ENCODE assay signal across 8 cellular contexts in genomic region chr19:5547881-5548280, GRCh38. TPM values are rescaled to one million over a fixed set of nuclear protein-coding genes. Genes with fewer than 3 reads are reported as not detected.
DNase-seq lines count a peak whose midpoint lies in the region; ATAC-seq and TF ChIP-seq lines count a peak whose summit lies in the region.

No MANE protein-coding gene starts in this region.

- H3K14ac ChIP-seq in H9 (ENCODE audit: insufficient read depth, low read length), result no peak overlapping the region

- peak; percentile 82 for DNase-seq in COLO829 (ENCODE audit: low spot score)
- peak; percentile 70 for DNase-seq in H9
- DNase-seq in RWPE1 (ENCODE audit: low spot score), result peak; percentile 36
- peak in 1 of 2 donors; percentile 38 for DNase-seq in fibroblast of lung (ENCODE audit: low read depth in 2 of 2)
- peak; percentile 31 for DNase-seq in stomach
- DNase-seq in T-helper 9 cell, result no peak
- no peak for DNase-seq in NCI-H187 treated with DMSO at 0.1 percent for 48 hours (lab: John Stamatoyannopoulos, UW)

- H2BK12ac ChIP-seq in H9 (ENCODE audit: insufficient read length, low read depth, low read length), result no peak overlapping the region

- H2AK5ac ChIP-seq in H9 (ENCODE audit: insufficient read length, low read length), result no peak overlapping the region

- H3K36me3 Mint-ChIP-seq in H9 (ENCODE audit: insufficient read depth in 1 of 3, low read depth in 3 of 3), result no peaks in the 10 kb centered on the region

- H4K8ac ChIP-seq in H9 (replicated peaks; ENCODE audit: insufficient read length, low read depth, low read length), result no peak overlapping the region

- no peak overlapping the region for H4K91ac ChIP-seq in H9 (ENCODE audit: insufficient read length, low read depth, low read length)

- no peak overlapping the region for H3K4ac ChIP-seq in H9 (ENCODE audit: low read depth, low read length)

- ATAC-seq in GM18867 (IDR thresholded peaks at IDR 0.05; ENCODE audit: unreplicated experiment), result no peak

- POLR2A ChIA-PET in RWPE1 (lab: Yijun Ruan, JAX; ENCODE audit: low non-redundant PET), result interaction anchor here (0.6 kb wide), 2 partner anchors 451 to 873 kb away, joined by 4 read pairs; no protein-coding TSS in a partner anchor

- peaks cover 3 to 23% of the 10 kb centered on the region in 2 experiments; a peak in 3 of 4 replicates for H3K4me1 Mint-ChIP-seq in H9

- H3K9me3 ChIP-seq in H9 (ENCODE audit: control insufficient read depth, low read depth, low read length) (no peaks in the 10 kb centered on the region), fibroblast of lung (ENCODE audit: control insufficient read depth, insufficient read depth, low read depth, low read length) (no peaks in the 10 kb centered on the region), stomach (no peaks in the 10 kb centered on the region)

- H3K27ac ChIP-seq in H9 (ENCODE audit: insufficient read length, low read depth, low read length) (no peak overlapping the region), RWPE1 (no peak overlapping the region), fibroblast of lung (ENCODE audit: insufficient read depth, low read length) (no peak overlapping the region), stomach (no peak overlapping the region)

- H3K9ac ChIP-seq in H9 (ENCODE audit: extremely low read depth, insufficient read length, low read length) (no peak overlapping the region), fibroblast of lung (ENCODE audit: insufficient read depth, low read length) (no peak overlapping the region)

- H3K4me3 ChIP-seq in fibroblast of lung (replicated peaks in 1 of 4; ENCODE audit: control extremely low read depth in 1 of 4, insufficient read depth in 1 of 4, low read depth in 3 of 4, low read length in 4 of 4) (no peak overlapping the region), stomach (no peak overlapping the region)

- no peak overlapping the region for H3K4me2 ChIP-seq in H9 (ENCODE audit: insufficient read depth, insufficient read length, low read length)
- no peak overlapping the region for H3K4me2 ChIP-seq in fibroblast of lung (ENCODE audit: extremely low read depth, insufficient read depth, low read length)

- no peaks in the 10 kb centered on the region for H3K23me2 ChIP-seq in H9 (ENCODE audit: insufficient read length, low read depth, low read length, poor library complexity, severe bottlenecking)

- intact Hi-C loops in stomach (cut with DNase I; ENCODE audit: low total_unique reads), result no loop called here

- H4K5ac ChIP-seq in H9 (ENCODE audit: insufficient read length, low read depth, low read length), result no peak overlapping the region

- H2BK5ac ChIP-seq in H9 (ENCODE audit: insufficient read length, low read length), result no peak overlapping the region

- H2AFZ ChIP-seq in H9 (ENCODE audit: low read length), result no peak overlapping the region
- no peak overlapping the region for H2AFZ ChIP-seq in fibroblast of lung (ENCODE audit: low read length)

- H3K4me1 ChIP-seq in H9 (ENCODE audit: insufficient read depth, low read length) (no peaks in the 10 kb centered on the region), fibroblast of lung (ENCODE audit: control insufficient read depth, extremely low read depth, insufficient read depth, low read length) (no peaks in the 10 kb centered on the region), stomach (no peaks in the 10 kb centered on the region)

- H3K79me2 ChIP-seq in H9 (ENCODE audit: insufficient read depth, low read length) (no peaks in the 10 kb centered on the region), fibroblast of lung (ENCODE audit: control insufficient read depth, insufficient read depth, low read length) (no peaks in the 10 kb centered on the region)

- TF ChIP-seq EP300 in stomach (IDR thresholded peaks at IDR 0.05), result no peak

- peak overlapping the region in 1 of 2 experiments; percentile 20; a peak in 2 of 5 replicates for H3K4me3 Mint-ChIP-seq in H9

- CTCF ChIA-PET in RWPE1 (lab: Yijun Ruan, JAX), result interaction anchor here (0.5 to 1.1 kb wide), 12 partner anchors 11 to 299 kb away, joined by 3 to 20 read pairs (median 4); no protein-coding TSS in a partner anchor

- H3K9me3 Mint-ChIP-seq in H9, result no peaks in the 10 kb centered on the region

- H2BK20ac ChIP-seq in H9 (ENCODE audit: low read depth, low read length, poor library complexity, severe bottlenecking), result no peak overlapping the region

- no peak for TF ChIP-seq POLR2A in stomach (IDR thresholded peaks at IDR 0.05)

- H3T11ph ChIP-seq in H9 (ENCODE audit: low read length), result no peak overlapping the region

- no peak overlapping the region for H2BK120ac ChIP-seq in H9 (ENCODE audit: low read depth, low read length, poor library complexity, severe bottlenecking)

- H2BK15ac ChIP-seq in H9 (ENCODE audit: low read depth, low read length), result no peak overlapping the region

- H4K20me1 ChIP-seq in H9 (ENCODE audit: control insufficient read depth, insufficient read depth, insufficient read length) (no peaks in the 10 kb centered on the region), fibroblast of lung (ENCODE audit: control insufficient read depth, extremely low read depth, insufficient read depth, low read length) (no peaks in the 10 kb centered on the region)

- H3K36me3 ChIP-seq in fibroblast of lung (ENCODE audit: control insufficient read depth, insufficient read depth, low read length) (no peaks in the 10 kb centered on the region), stomach (no peaks in the 10 kb centered on the region)

- TF ChIP-seq CTCF in H9 (conservative IDR thresholded peaks at IDR 0.05) (peak; percentile 87), RWPE1 (conservative IDR thresholded peaks at IDR 0.05; ENCODE audit: low read depth) (peak; percentile 40), fibroblast of lung (conservative IDR thresholded peaks at IDR 0.05 in 1 of 2, IDR thresholded peaks at IDR 0.05 in 1 of 2; ENCODE audit: low read depth in 1 of 2, low read length in 2 of 2) (peak; percentile 60 to 62), stomach (IDR thresholded peaks at IDR 0.05) (peak in 3 of 7 experiments; percentile 20 to 29 (median 24))

- H3K23ac ChIP-seq in H9 (ENCODE audit: insufficient read length, low read depth, low read length), result no peak overlapping the region

- no peak overlapping the region for H3K56ac ChIP-seq in H9 (ENCODE audit: insufficient read length, low read depth, low read length)

- H3K79me1 ChIP-seq in H9 (ENCODE audit: insufficient read depth, low read depth, low read length, poor library complexity, severe bottlenecking), result no peaks in the 10 kb centered on the region

- H3K27me3 Mint-ChIP-seq in H9 (ENCODE audit: low read depth), result peaks cover 45% of the 10 kb centered on the region

- H3K27me3 ChIP-seq in H9 (ENCODE audit: insufficient read depth, low read length) (no peaks in the 10 kb centered on the region), fibroblast of lung (ENCODE audit: control insufficient read depth, insufficient read depth, low read length) (no peaks in the 10 kb centered on the region), stomach (no peaks in the 10 kb centered on the region)

- H3K18ac ChIP-seq in H9 (ENCODE audit: insufficient read length, low read depth, low read length), result no peak overlapping the region

- WGBS in H9 (ENCODE audit: extremely low coverage, insufficient read length, low lambda C conversion rate), result no CpG with 5 or more reads among the region's 8 CpGs
- 20 to 39% (median 33%) methylated on average over 8 of the region's 8 CpGs for WGBS in stomach, 5 donors

- no peak overlapping the region; a peak in 2 of 7 replicates for H3K27ac Mint-ChIP-seq in H9

RNA-seq across cellular contexts. Expression of gene TINCR, which starts 19.9 kb away (rescaled TPM):
- 0.17 and 0.18 TPM in 2 replicates for total RNA-seq in H9 (2021)
- total RNA-seq in fibroblast of lung, result under 0.01 and 0.17 TPM in 2 replicates
- 0.02 and 0.06 TPM in 2 replicates for polyA plus RNA-seq in fibroblast of lung
- polyA plus RNA-seq in fibroblast of lung (2012), result 0.05 TPM in 1 of 2 replicates, not detected in the other
- polyA minus RNA-seq in fibroblast of lung (ENCODE audit: low replicate concordance), result not detected in 2 replicates
- under 1 TPM in 1 of 5 donors, not detected in 4; 0.18 TPM for total RNA-seq in stomach
- 10 to 100 TPM in 1 of 3 donors, under 1 TPM in 2; 0.15 to 14.2 (median 0.19) TPM for polyA plus RNA-seq in stomach

Comparison
In these comparisons a context has a peak if more than half of its experiments do, and no peak if none do; other contexts are left out.
1. DNase-seq: peak in COLO829 (single experiment), H9 (single experiment), RWPE1 (single experiment) and stomach (single experiment); none in T-helper 9 cell (single experiment) and NCI-H187 treated with DMSO at 0.1 percent for 48 hours (single experiment).